ENCODE assay signal across 1 cellular context in the genomic region with DNA sequence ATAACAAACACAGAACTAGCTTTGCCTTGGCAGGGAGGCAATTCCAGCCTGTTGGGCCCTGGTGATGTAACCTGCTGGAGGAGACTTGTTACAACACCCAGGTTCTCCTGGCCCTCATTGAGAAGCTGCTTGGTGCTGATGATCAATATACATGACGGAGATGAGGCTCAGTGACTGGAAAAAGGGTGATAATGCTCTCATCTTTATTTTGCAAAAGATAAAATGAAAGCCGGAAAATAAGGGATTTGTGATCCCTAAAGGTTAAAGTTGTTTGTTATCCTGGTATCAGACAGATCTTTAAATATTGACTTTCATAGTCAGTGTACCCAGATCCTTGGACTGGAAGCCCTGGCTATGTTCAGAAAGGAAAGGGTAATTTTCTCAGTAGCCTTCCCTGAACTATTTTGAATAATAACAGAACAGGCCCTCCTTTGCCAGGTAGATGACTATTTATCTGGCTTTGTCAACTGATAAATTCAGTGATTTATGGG.
TF ChIP-seq lines count a peak whose summit lies in the region.

No MANE protein-coding gene starts in this region.

TF ChIP-seq in GM23338, 12 proteins besides CTCF, POLR2A, EP300 and RAD21 (continued from another document):
- TF ChIP-seq, protein P1, sequence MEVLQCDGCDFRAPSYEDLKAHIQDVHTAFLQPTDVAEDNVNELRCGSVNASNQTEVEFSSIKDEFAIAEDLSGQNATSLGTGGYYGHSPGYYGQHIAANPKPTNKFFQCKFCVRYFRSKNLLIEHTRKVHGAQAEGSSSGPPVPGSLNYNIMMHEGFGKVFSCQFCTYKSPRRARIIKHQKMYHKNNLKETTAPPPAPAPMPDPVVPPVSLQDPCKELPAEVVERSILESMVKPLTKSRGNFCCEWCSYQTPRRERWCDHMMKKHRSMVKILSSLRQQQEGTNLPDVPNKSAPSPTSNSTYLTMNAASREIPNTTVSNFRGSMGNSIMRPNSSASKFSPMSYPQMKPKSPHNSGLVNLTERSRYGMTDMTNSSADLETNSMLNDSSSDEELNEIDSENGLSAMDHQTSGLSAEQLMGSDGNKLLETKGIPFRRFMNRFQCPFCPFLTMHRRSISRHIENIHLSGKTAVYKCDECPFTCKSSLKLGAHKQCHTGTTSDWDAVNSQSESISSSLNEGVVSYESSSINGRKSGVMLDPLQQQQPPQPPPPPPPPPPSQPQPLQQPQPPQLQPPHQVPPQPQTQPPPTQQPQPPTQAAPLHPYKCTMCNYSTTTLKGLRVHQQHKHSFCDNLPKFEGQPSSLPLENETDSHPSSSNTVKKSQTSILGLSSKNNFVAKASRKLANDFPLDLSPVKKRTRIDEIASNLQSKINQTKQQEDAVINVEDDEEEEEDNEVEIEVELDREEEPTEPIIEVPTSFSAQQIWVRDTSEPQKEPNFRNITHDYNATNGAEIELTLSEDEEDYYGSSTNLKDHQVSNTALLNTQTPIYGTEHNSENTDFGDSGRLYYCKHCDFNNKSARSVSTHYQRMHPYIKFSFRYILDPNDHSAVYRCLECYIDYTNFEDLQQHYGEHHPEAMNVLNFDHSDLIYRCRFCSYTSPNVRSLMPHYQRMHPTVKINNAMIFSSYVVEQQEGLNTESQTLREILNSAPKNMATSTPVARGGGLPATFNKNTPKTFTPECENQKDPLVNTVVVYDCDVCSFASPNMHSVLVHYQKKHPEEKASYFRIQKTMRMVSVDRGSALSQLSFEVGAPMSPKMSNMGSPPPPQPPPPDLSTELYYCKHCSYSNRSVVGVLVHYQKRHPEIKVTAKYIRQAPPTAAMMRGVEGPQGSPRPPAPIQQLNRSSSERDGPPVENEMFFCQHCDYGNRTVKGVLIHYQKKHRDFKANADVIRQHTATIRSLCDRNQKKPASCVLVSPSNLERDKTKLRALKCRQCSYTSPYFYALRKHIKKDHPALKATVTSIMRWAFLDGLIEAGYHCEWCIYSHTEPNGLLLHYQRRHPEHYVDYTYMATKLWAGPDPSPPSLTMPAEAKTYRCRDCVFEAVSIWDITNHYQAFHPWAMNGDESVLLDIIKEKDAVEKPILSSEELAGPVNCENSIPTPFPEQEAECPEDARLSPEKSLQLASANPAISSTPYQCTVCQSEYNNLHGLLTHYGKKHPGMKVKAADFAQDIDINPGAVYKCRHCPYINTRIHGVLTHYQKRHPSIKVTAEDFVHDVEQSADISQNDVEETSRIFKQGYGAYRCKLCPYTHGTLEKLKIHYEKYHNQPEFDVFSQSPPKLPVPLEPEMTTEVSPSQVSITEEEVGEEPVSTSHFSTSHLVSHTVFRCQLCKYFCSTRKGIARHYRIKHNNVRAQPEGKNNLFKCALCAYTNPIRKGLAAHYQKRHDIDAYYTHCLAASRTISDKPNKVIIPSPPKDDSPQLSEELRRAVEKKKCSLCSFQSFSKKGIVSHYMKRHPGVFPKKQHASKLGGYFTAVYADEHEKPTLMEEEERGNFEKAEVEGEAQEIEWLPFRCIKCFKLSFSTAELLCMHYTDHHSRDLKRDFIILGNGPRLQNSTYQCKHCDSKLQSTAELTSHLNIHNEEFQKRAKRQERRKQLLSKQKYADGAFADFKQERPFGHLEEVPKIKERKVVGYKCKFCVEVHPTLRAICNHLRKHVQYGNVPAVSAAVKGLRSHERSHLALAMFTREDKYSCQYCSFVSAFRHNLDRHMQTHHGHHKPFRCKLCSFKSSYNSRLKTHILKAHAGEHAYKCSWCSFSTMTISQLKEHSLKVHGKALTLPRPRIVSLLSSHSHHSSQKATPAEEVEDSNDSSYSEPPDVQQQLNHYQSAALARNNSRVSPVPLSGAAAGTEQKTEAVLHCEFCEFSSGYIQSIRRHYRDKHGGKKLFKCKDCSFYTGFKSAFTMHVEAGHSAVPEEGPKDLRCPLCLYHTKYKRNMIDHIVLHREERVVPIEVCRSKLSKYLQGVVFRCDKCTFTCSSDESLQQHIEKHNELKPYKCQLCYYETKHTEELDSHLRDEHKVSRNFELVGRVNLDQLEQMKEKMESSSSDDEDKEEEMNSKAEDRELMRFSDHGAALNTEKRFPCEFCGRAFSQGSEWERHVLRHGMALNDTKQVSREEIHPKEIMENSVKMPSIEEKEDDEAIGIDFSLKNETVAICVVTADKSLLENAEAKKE (CRISPR knock-in tag; IDR thresholded peaks at IDR 0.05), result no peak
- TF ChIP-seq CREB1 (CRISPR knock-in tag; IDR thresholded peaks at IDR 0.05; ENCODE audit: low read depth) (no peak), JUNB (IDR thresholded peaks at IDR 0.05; ENCODE audit: unreplicated experiment) (no peak)
